17 cellular contexts compared by ENCODE assay signal in the genomic region with DNA sequence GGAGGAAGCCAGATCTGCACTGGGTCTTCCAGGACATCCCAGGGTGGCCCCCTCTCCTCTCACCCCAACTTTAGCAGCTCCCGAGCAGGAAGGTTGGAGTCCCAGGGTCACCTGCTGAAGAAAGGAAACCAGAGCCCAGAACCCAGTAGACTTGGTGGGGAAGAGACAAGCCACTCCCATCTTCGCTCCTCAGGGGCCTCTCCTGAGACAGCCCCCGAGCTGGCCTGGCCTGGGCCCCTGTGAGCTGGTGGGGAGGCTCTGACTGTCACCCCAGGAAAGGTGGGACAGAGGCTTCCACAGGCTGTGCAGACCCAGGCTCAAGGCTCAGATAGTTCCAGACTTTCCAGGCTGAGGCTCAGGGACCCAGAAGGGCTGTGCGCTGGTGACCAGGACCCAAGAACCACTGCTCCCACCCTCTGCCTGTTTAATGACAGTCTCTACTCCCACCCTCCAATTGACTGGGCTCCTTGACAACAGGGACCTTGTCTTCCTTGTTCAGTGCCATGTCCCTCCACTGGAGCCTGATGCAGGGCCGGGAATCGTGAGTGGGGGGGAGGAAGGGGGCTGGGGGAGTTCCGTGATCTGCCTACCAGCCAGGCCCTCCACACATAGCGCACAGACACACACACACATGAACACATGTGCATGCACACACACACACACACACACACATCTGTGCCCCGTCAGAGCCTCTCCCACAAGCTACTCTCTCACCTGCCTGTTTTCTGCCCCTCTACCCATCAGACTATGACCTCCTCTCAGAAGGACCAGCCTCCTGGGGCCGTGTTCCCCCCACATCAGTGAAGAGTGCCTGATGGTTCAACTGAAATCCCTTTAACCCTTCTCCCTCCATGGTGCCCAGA.
DNase-seq lines count a peak whose midpoint lies in the region; ATAC-seq and TF ChIP-seq lines count a peak whose summit lies in the region.
"Had no signal": no experiment of that assay in that cellular context is flagged by ENCODE, and none has a peak within 500 bp of the region (broad histone marks: within the 10 kb centered on the region; RNA-seq: fewer than 3 reads in every experiment).

No MANE protein-coding gene starts in this region.

- TF ChIP-seq EP300 in tibial nerve (IDR thresholded peaks at IDR 0.05) = no peak

- no peak overlapping the region for H3K27ac ChIP-seq in right atrium auricular region
- no peak overlapping the region for H3K27ac ChIP-seq in endodermal cell (ENCODE audit: low read depth, low read length)
- no peak overlapping the region for H3K27ac ChIP-seq in neural progenitor cell
- H3K27ac ChIP-seq in tibial nerve = no peak overlapping the region

- no peak for TF ChIP-seq CTCF in right atrium auricular region (IDR thresholded peaks at IDR 0.05)
- no peak for TF ChIP-seq CTCF in endodermal cell (conservative IDR thresholded peaks at IDR 0.05)
- no peak for TF ChIP-seq CTCF in neural progenitor cell (IDR thresholded peaks at IDR 0.05)
- TF ChIP-seq CTCF in tibial nerve (IDR thresholded peaks at IDR 0.05) = no peak

- peak overlapping the region; percentile 81 for H3K27ac Mint-ChIP-seq in endodermal cell
- peak overlapping the region; percentile 30 for H3K27ac Mint-ChIP-seq in neural progenitor cell
- H3K27ac Mint-ChIP-seq: CD14-positive monocyte had no signal

- H3K79me2 ChIP-seq in neural progenitor cell (ENCODE audit: low read depth) = no peaks in the 10 kb centered on the region

- no peak overlapping the region for H3K4me2 ChIP-seq in neural progenitor cell

- H3K4me3 Mint-ChIP-seq in endodermal cell = no peak overlapping the region
- H3K4me3 Mint-ChIP-seq in neural progenitor cell = no peak overlapping the region
- H3K4me3 Mint-ChIP-seq: CD14-positive monocyte had no signal

- peaks cover under 1% of the 10 kb centered on the region for H3K36me3 Mint-ChIP-seq in endodermal cell (ENCODE audit: low read depth)
- no peaks in the 10 kb centered on the region for H3K36me3 Mint-ChIP-seq in neural progenitor cell
- H3K36me3 Mint-ChIP-seq: CD14-positive monocyte had no signal

- H3K9ac ChIP-seq in endodermal cell (ENCODE audit: extremely low read depth, low read length, poor library complexity, severe bottlenecking) (no peak overlapping the region), neural progenitor cell (no peak overlapping the region)

- H3K4me3 ChIP-seq in right atrium auricular region (no peak overlapping the region), endodermal cell (ENCODE audit: low read length) (no peak overlapping the region), neural progenitor cell (no peak overlapping the region), tibial nerve (no peak overlapping the region)
- H3K4me3 ChIP-seq: HAP-1 had no signal

- H3K36me3 ChIP-seq in right atrium auricular region (no peaks in the 10 kb centered on the region), endodermal cell (ENCODE audit: control insufficient read depth, insufficient read depth, low read length) (no peaks in the 10 kb centered on the region), neural progenitor cell (no peaks in the 10 kb centered on the region), tibial nerve (no peaks in the 10 kb centered on the region)
- H3K36me3 ChIP-seq: HAP-1 had no signal

- no peak for TF ChIP-seq POLR2A in tibial nerve (IDR thresholded peaks at IDR 0.05)

- H3K27me3 ChIP-seq in right atrium auricular region (no peaks in the 10 kb centered on the region), endodermal cell (ENCODE audit: control insufficient read depth, insufficient read depth, low read length, poor library complexity, severe bottlenecking) (no peaks in the 10 kb centered on the region), neural progenitor cell (no peaks in the 10 kb centered on the region), tibial nerve (peaks cover 0 to 12% of the 10 kb centered on the region in 2 donors)

- H2AFZ ChIP-seq in neural progenitor cell (replicated peaks) = no peak overlapping the region

- peaks cover 17% of the 10 kb centered on the region for H3K4me1 Mint-ChIP-seq in endodermal cell
- peaks cover 39% of the 10 kb centered on the region for H3K4me1 Mint-ChIP-seq in neural progenitor cell
- H3K4me1 Mint-ChIP-seq: CD14-positive monocyte had no signal

- ATAC-seq in Right ventricle myocardium superior (ENCODE audit: poor library complexity) = no peak
- ATAC-seq: HepG2, PC-3 had no signal

- H3K9me3 ChIP-seq in right atrium auricular region = no peaks in the 10 kb centered on the region
- no peaks in the 10 kb centered on the region for H3K9me3 ChIP-seq in endodermal cell (ENCODE audit: control insufficient read depth, low read length)
- H3K9me3 ChIP-seq in neural progenitor cell (ENCODE audit: low read depth) = no peaks in the 10 kb centered on the region
- no peaks in the 10 kb centered on the region for H3K9me3 ChIP-seq in tibial nerve
- H3K9me3 ChIP-seq: HAP-1 had no signal

- intact Hi-C loops in Right ventricle myocardium superior (cut with DNase I) = no loop called here

- DNase-seq in right atrium auricular region (ENCODE audit: low spot score) (peak; percentile 43), Right ventricle myocardium superior (no peak), endodermal cell (peak; percentile 45), neural progenitor cell (ENCODE audit: low spot score) (no peak), SKM-1 treated with dmso at 0.1 percent for 144 hours (lab: John Stamatoyannopoulos, UW; ENCODE audit: unreplicated experiment) (no peak), tibial nerve (ENCODE audit: low spot score in 2 of 2) (no peak)
- DNase-seq in activated CD4-positive, alpha-beta T cell treated with anti-CD3 and anti-CD28 coated beads, Interleukin-2, amount 50 U/mL, for 4 hours = no peak
- DNase-seq: DND-41, KBM-7, NCI-H187 treated with DMSO at 0.1 percent for 48 hours, NCI-H510A treated with DMSO at 0.1 percent for 48 hours, NCI-H774, PC-3, RPMI8226 had no signal

- H4K20me1 ChIP-seq in neural progenitor cell (ENCODE audit: low read depth) = no peaks in the 10 kb centered on the region

- H3K27me3 Mint-ChIP-seq in endodermal cell (ENCODE audit: insufficient read depth) (no peaks in the 10 kb centered on the region), neural progenitor cell (ENCODE audit: insufficient read depth, low read depth) (peaks cover 11% of the 10 kb centered on the region)

- H3F3A ChIP-seq in neural progenitor cell (ENCODE audit: low read depth) = no peaks in the 10 kb centered on the region

- no peaks in the 10 kb centered on the region for H3K9me3 Mint-ChIP-seq in endodermal cell
- H3K9me3 Mint-ChIP-seq in neural progenitor cell = no peaks in the 10 kb centered on the region

- no peaks in the 10 kb centered on the region for H3K4me1 ChIP-seq in right atrium auricular region
- H3K4me1 ChIP-seq in endodermal cell (ENCODE audit: control insufficient read depth, insufficient read depth, low read length) = peaks cover 9% of the 10 kb centered on the region
- H3K4me1 ChIP-seq in neural progenitor cell = peaks cover 8% of the 10 kb centered on the region
- no peaks in the 10 kb centered on the region for H3K4me1 ChIP-seq in tibial nerve
- H3K4me1 ChIP-seq: HAP-1 had no signal

- 88 to 100% methylated on average over 2 to 8 of the region's 10 CpGs for WGBS in endodermal cell (ENCODE audit: insufficient coverage in 1 of 2, insufficient read length in 1 of 2), 2 experiments
- WGBS in tibial nerve, 2 donors = 65 to 69% methylated on average over 8 to 9 of the region's 10 CpGs

Comparison
In these comparisons a context has a peak if more than half of its experiments do, and no peak if none do; other contexts are left out.
1. DNase-seq: peak in right atrium auricular region (single experiment) and endodermal cell (single experiment); none in Right ventricle myocardium superior (single experiment), neural progenitor cell (single experiment), activated CD4-positive, alpha-beta T cell treated with anti-CD3 and anti-CD28 coated beads, Interleukin-2, amount 50 U/mL, for 4 hours (0 of 2), SKM-1 treated with dmso at 0.1 percent for 144 hours (single experiment) and tibial nerve (0 of 2).